19 cellular contexts compared by ENCODE assay signal in the genomic region with DNA sequence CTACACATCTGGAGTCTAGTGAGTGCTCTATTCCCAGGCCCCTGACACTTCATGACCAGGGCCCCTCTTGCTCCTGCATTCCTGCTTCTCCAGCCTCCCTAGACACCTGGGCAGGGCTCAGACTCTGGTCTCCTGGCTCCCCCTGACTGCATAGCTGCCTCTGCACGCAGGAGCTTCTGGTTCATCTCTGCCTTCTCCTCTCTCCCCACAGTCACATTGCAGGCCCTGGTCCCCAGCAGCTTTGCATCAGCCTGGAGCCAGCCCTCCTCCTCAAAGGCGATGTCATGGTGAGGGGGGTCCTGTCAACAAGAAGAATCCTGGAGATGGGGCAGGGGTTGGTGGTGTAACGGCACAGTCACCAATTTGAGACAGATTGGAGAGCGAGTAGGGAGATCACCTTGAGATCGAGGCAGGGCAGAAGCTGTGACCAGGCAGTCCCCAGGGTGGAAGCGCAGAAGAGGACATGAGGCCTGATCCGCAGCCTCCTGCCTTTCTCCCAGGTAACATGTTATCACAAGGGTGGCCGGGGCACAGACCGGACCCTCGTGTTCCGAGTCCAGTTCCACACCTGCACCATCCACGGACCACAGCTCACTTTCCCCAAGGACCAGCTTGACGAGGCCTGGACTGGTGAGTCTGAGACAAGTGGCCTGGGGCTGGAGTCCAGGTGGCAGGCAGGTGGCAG. TPM values are rescaled to one million over a fixed set of nuclear protein-coding genes. Genes with fewer than 3 reads are reported as not detected.
DNase-seq lines count a peak whose midpoint lies in the region; ATAC-seq and TF ChIP-seq lines count a peak whose summit lies in the region.
"Had no signal": no experiment of that assay in that cellular context is flagged by ENCODE, and none has a peak within 500 bp of the region (broad histone marks: within the 10 kb centered on the region; RNA-seq: fewer than 3 reads in every experiment).

No MANE protein-coding gene starts in this region.

- H3K27me3 Mint-ChIP-seq in endothelial cell (ENCODE audit: unreplicated experiment) (peaks cover 16% of the 10 kb centered on the region), neural crest cell (ENCODE audit: low read depth) (no peaks in the 10 kb centered on the region)

- no peak overlapping the region for H3K4me2 ChIP-seq in mammary epithelial cell (ENCODE audit: insufficient read depth, low read depth, low read length)

- no peak for TF ChIP-seq POLR2A in breast epithelium (IDR thresholded peaks at IDR 0.05)
- no peak for TF ChIP-seq POLR2A in upper lobe of left lung (IDR thresholded peaks at IDR 0.05)

- TF ChIP-seq CTCF in breast epithelium (IDR thresholded peaks at IDR 0.05) (no peak), mammary epithelial cell (conservative IDR thresholded peaks at IDR 0.05 in 1 of 2, IDR thresholded peaks at IDR 0.05 in 1 of 2; ENCODE audit: extremely low read depth in 1 of 2, insufficient read depth in 1 of 2, low read depth in 1 of 2, low read length in 2 of 2) (no peak), endothelial cell (IDR thresholded peaks at IDR 0.05; ENCODE audit: unreplicated experiment) (no peak), neural crest cell (conservative IDR thresholded peaks at IDR 0.05) (no peak), upper lobe of left lung (IDR thresholded peaks at IDR 0.05) (no peak)

- H3K4me3 Mint-ChIP-seq in endothelial cell (ENCODE audit: unreplicated experiment) (peak overlapping the region; percentile 40), neural crest cell (peak overlapping the region; percentile 52)
- H3K4me3 Mint-ChIP-seq: CD14-positive monocyte had no signal

- DNase-seq in breast epithelium (ENCODE audit: low spot score in 2 of 2), result no peak
- no peak for DNase-seq in mammary epithelial cell
- DNase-seq in endothelial cell (ENCODE audit: low spot score), result no peak
- DNase-seq in neural crest cell (ENCODE audit: low read depth, low spot score), result no peak
- no peak for DNase-seq in upper lobe of left lung
- DNase-seq in NCI-H774 (lab: John Stamatoyannopoulos, UW), result no peak
- no peak for DNase-seq in SIG-M5 (lab: John Stamatoyannopoulos, UW)
- DNase-seq in NCI-H1694 treated with DMSO at 0.1 percent for 48 hours (lab: John Stamatoyannopoulos, UW), result no peak
- DNase-seq: activated CD8-positive, alpha-beta memory T cell treated with anti-CD3 and anti-CD28 coated beads, Interleukin-2, amount 50 U/mL, for 4 hours; activated naive CD4-positive, alpha-beta T cell; foreskin melanocyte; KBM-7; MV-4-11; NCI-H524 treated with DMSO at 0.1 percent for 48 hours; stimulated activated CD4-positive, alpha-beta T cell treated with anti-CD3 and anti-CD28 coated beads, Interleukin-12 subunit alpha, Interleukin-12 subunit beta, amount 100 ng/mL, for 4 hours had no signal

- dilution Hi-C loops in mammary epithelial cell (cut with HindIII; ENCODE audit: low sequenced_read_pairs), result no loop called here

- H3K36me3 Mint-ChIP-seq in endothelial cell (ENCODE audit: low read depth, unreplicated experiment) (peaks cover 27% of the 10 kb centered on the region), neural crest cell (ENCODE audit: low read depth) (no peaks in the 10 kb centered on the region)

- H3K79me2 ChIP-seq in mammary epithelial cell (ENCODE audit: insufficient read depth, low read length), result peaks cover 6% of the 10 kb centered on the region

- no peak overlapping the region for H2AFZ ChIP-seq in mammary epithelial cell (ENCODE audit: low read depth, low read length)

- in situ Hi-C loops in mammary epithelial cell (cut with MboI; ENCODE audit: low sequenced_read_pairs in 2 of 2), result loop anchor here in 1 of 2 donors (25.0 kb wide), 1 partner anchor 229 kb away; the partner anchor contains the start of genes MYG1 and PFDN5

- BruUV-seq in mammary epithelial cell (replicated peaks; lab: Mats Ljungman, UMichigan), result no TSS peak

- H3K27ac Mint-ChIP-seq in endothelial cell (ENCODE audit: unreplicated experiment) (no peak overlapping the region), neural crest cell (ENCODE audit: unreplicated experiment) (no peak overlapping the region)

- no peaks in the 10 kb centered on the region for H4K20me1 ChIP-seq in mammary epithelial cell (ENCODE audit: insufficient read depth, low read length)

- H3K36me3 ChIP-seq in breast epithelium, result no peaks in the 10 kb centered on the region
- no peaks in the 10 kb centered on the region for H3K36me3 ChIP-seq in mammary epithelial cell (ENCODE audit: insufficient read depth, low read length)
- H3K36me3 ChIP-seq in upper lobe of left lung, result peaks cover 20 to 86% (median 66%) of the 10 kb centered on the region in 4 donors

- no peak overlapping the region for H3K9ac ChIP-seq in mammary epithelial cell (ENCODE audit: insufficient read depth, low read length)

- H3K9me3 Mint-ChIP-seq in endothelial cell (ENCODE audit: unreplicated experiment) (no peaks in the 10 kb centered on the region), neural crest cell (no peaks in the 10 kb centered on the region)
- H3K9me3 Mint-ChIP-seq: CD14-positive monocyte had no signal

- peak overlapping the region; percentile 33 to 89 for H3K27ac ChIP-seq in breast epithelium
- no peak overlapping the region for H3K27ac ChIP-seq in mammary epithelial cell (ENCODE audit: insufficient read depth, low read depth, low read length)
- peak overlapping the region in 3 of 4 donors; percentile 5 to 39 (median 20) for H3K27ac ChIP-seq in upper lobe of left lung
- H3K27ac ChIP-seq: epithelial cell of prostate, psoas muscle had no signal

- no peak for TF ChIP-seq EP300 in upper lobe of left lung (IDR thresholded peaks at IDR 0.05)

- peaks cover 7% of the 10 kb centered on the region for H3K4me1 Mint-ChIP-seq in endothelial cell (ENCODE audit: unreplicated experiment)
- H3K4me1 Mint-ChIP-seq in neural crest cell, result peaks cover 21% of the 10 kb centered on the region

- H3K4me1 ChIP-seq in breast epithelium (peaks cover 24% of the 10 kb centered on the region in 2 donors), mammary epithelial cell (ENCODE audit: insufficient read depth, low read length) (peaks cover 13% of the 10 kb centered on the region), upper lobe of left lung (peaks cover 55 to 67% (median 62%) of the 10 kb centered on the region in 4 donors)

- no peak overlapping the region for H3K4me3 ChIP-seq in breast epithelium
- H3K4me3 ChIP-seq in mammary epithelial cell (replicated peaks in 1 of 3; ENCODE audit: insufficient read depth in 1 of 3, low read depth in 2 of 3, low read length in 3 of 3), result no peak overlapping the region
- no peak overlapping the region for H3K4me3 ChIP-seq in upper lobe of left lung
- H3K4me3 ChIP-seq: psoas muscle had no signal

- intact Hi-C loops in breast epithelium (cut with DNase I; ENCODE audit: low total_unique reads), result no loop called here
- intact Hi-C loops in mammary epithelial cell (cut with micrococcal nuclease), result no loop called here

- H3K27me3 ChIP-seq in breast epithelium (no peaks in the 10 kb centered on the region), mammary epithelial cell (ENCODE audit: insufficient read depth, low read length) (no peaks in the 10 kb centered on the region), upper lobe of left lung (no peaks in the 10 kb centered on the region)

- WGBS in mammary epithelial cell (ENCODE audit: low coverage, missing lambda C conversion rate), result 82% methylated on average over 11 of the region's 13 CpGs
- WGBS in upper lobe of left lung, 2 donors, result 88 to 91% methylated on average over 13 of the region's 13 CpGs

- H3K9me3 ChIP-seq in breast epithelium, result no peaks in the 10 kb centered on the region
- no peaks in the 10 kb centered on the region for H3K9me3 ChIP-seq in mammary epithelial cell (replicated peaks; ENCODE audit: insufficient read depth, low read length)
- H3K9me3 ChIP-seq in upper lobe of left lung, result no peaks in the 10 kb centered on the region
- H3K9me3 ChIP-seq: psoas muscle had no signal

- CTCF ChIA-PET in mammary epithelial cell (lab: Charles Lee; ENCODE audit: low non-redundant PET), result interaction anchor here (0.6 kb wide), 1 partner anchor 41 kb away, joined by 3 read pairs; no protein-coding TSS in a partner anchor

- ATAC-seq in upper lobe of left lung (ENCODE audit: low FRiP score in 2 of 2), result no peak
- ATAC-seq: psoas muscle had no signal

RNA-seq across cellular contexts. Expression of gene TNS2, which starts 8.1 kb away (rescaled TPM):
- total RNA-seq in breast epithelium (100 to 1,000 TPM in 2 of 3 donors, 10 to 100 TPM in 1; 65.4 to 228 (median 156) TPM), mammary epithelial cell (1 to 10 TPM; 3.7 to 4.2 TPM), endothelial cell (ENCODE audit: unreplicated experiment) (112 TPM), neural crest cell (14.2 and 22.8 TPM in 2 replicates), upper lobe of left lung (100 to 1,000 TPM in 5 of 6 donors, 10 to 100 TPM in 1; 99.1 to 703 (median 197) TPM)
- polyA plus RNA-seq in mammary epithelial cell, result 6.6 TPM
- polyA minus RNA-seq in mammary epithelial cell, result 16.7 TPM

RNA-seq across cellular contexts. Expression of gene SPRYD3, which starts 21.2 kb away (rescaled TPM):
- total RNA-seq in breast epithelium (10 to 100 TPM; 31.8 to 45.8 (median 36.3) TPM), mammary epithelial cell (10 to 100 TPM; 30.0 to 39.4 TPM), endothelial cell (ENCODE audit: unreplicated experiment) (10.5 TPM), neural crest cell (8.8 and 11.2 TPM in 2 replicates), upper lobe of left lung (10 to 100 TPM; 34.8 to 53.3 (median 46.7) TPM)
- polyA plus RNA-seq in mammary epithelial cell, result 28.0 TPM
- polyA minus RNA-seq in mammary epithelial cell, result 85.5 TPM

RNA-seq across cellular contexts. Expression of gene IGFBP6, which starts 39.5 kb away (rescaled TPM):
- total RNA-seq in breast epithelium, result 100 to 1,000 TPM; 169 to 708 (median 284) TPM
- total RNA-seq in mammary epithelial cell, result 100 to 1,000 TPM in 1 of 2 donors, 10 to 100 TPM in 1; 47.7 to 125 TPM
- polyA plus RNA-seq in mammary epithelial cell, result 291 TPM
- polyA minus RNA-seq in mammary epithelial cell, result 208 TPM
- total RNA-seq in endothelial cell (ENCODE audit: unreplicated experiment), result 21.1 TPM
- 0.72 and 0.73 TPM in 2 replicates for total RNA-seq in neural crest cell
- 100 to 1,000 TPM in 1 of 6 donors, 10 to 100 TPM in 5; 12.6 to 112 (median 48.9) TPM for total RNA-seq in upper lobe of left lung
- polyA plus RNA-seq: CD14-positive monocyte had no signal

RNA-seq across cellular contexts. Expression of gene SOAT2, which starts 45.3 kb away (rescaled TPM):
- under 1 TPM in 2 of 3 donors, not detected in 1; 0.16 to 0.33 TPM for total RNA-seq in breast epithelium
- total RNA-seq in mammary epithelial cell, result under 1 TPM in 1 of 2 donors, not detected in 1; 0.16 TPM
- 0.29 TPM for polyA plus RNA-seq in mammary epithelial cell
- not detected for polyA minus RNA-seq in mammary epithelial cell
- not detected for total RNA-seq in endothelial cell (ENCODE audit: unreplicated experiment)
- not detected in 2 replicates for total RNA-seq in neural crest cell
- 1 to 10 TPM in 1 of 6 donors, under 1 TPM in 2, not detected in 3; 0.11 to 3.1 (median 0.13) TPM for total RNA-seq in upper lobe of left lung
- total RNA-seq: psoas muscle, SK-MEL-5 had no signal
- polyA plus RNA-seq: CD14-positive monocyte had no signal

RNA-seq across cellular contexts. Expression of gene EIF4B, which starts 51.7 kb away (rescaled TPM):
- 100 to 1,000 TPM; 600 to 759 (median 614) TPM for total RNA-seq in breast epithelium
- 100 to 1,000 TPM; 350 to 850 TPM for total RNA-seq in mammary epithelial cell
- 312 TPM for polyA plus RNA-seq in mammary epithelial cell
- polyA minus RNA-seq in mammary epithelial cell, result 610 TPM
- total RNA-seq in endothelial cell (ENCODE audit: unreplicated experiment), result 629 TPM
- 514 and 527 TPM in 2 replicates for total RNA-seq in neural crest cell
- total RNA-seq in upper lobe of left lung, result 100 to 1,000 TPM; 222 to 451 (median 363) TPM
